Comparison of ENCODE assay signal across 9 cellular contexts in the genomic region with DNA sequence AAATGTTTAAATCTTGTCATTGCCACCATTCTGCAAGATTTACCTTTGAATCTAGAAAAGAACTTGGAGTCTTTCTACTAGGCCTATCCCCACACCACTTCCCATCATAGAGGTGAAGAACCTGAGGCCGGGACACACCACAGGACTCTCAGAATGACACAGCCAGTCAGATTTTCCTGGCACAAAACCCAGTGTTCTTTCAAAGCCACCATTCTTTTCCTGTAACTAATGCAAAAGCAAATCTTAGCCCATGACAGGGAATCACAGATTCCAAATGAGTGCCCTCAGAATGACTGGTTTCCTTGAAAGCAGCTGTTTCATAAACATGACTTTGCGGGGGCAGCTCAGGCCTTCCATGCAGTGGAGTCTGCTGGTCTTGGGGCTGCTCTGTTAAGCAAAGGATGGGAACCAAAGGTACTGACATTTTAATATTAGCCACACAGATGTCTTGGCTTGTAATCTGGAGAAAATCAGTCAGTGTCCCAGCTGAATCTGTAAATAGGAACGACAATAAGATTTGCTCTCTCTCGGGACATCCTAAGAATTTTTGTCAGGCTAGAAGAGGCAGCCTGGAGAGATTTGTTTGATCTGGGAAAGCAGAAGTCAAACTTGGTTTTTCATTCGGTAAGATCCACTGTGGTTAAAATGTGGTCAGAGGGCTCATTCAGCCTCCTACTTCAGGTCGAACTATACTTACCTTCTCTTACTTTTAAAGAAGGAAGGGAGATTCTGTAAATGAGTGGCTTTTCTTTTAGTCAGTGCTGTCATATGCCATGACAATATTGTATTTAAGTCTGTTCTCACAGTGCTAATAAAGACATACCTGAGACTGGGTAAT.
DNase-seq lines count a peak whose midpoint lies in the region; ATAC-seq and TF ChIP-seq lines count a peak whose summit lies in the region.
"Had no signal": no experiment of that assay in that cellular context is flagged by ENCODE, and none has a peak within 500 bp of the region (broad histone marks: within the 10 kb centered on the region; RNA-seq: fewer than 3 reads in every experiment).

No MANE protein-coding gene starts in this region.

- H3K27ac ChIP-seq in heart right ventricle (peak overlapping the region in 7 of 10 donors; percentile 17 to 74 (median 50)), right atrium auricular region (peak overlapping the region in 1 of 2 donors; percentile 35), ascending aorta (peak overlapping the region; percentile 41 to 71)
- H3K27ac ChIP-seq: VCaP had no signal

- H3K4me1 Mint-ChIP-seq in stimulated activated naive CD8-positive, alpha-beta T cell treated with anti-CD3 and anti-CD28 coated beads, Interleukin-15, amount 100 ng/mL, for 72 hours, result peaks cover 14% of the 10 kb centered on the region

- H3K9me3 ChIP-seq in heart right ventricle (no peaks in the 10 kb centered on the region), right atrium auricular region (no peaks in the 10 kb centered on the region), ascending aorta (no peaks in the 10 kb centered on the region)

- no peak overlapping the region for H3K4me3 ChIP-seq in heart right ventricle
- H3K4me3 ChIP-seq in right atrium auricular region, result no peak overlapping the region
- no peak overlapping the region for H3K4me3 ChIP-seq in ascending aorta

- peak overlapping the region in 1 of 2 donors; percentile 70 for H3K4me3 Mint-ChIP-seq in stimulated activated naive CD8-positive, alpha-beta T cell treated with anti-CD3 and anti-CD28 coated beads, Interleukin-15, amount 100 ng/mL, for 72 hours

- intact Hi-C loops in heart right ventricle (cut with DNase I), result loop anchor here in 1 of 10 donors (10.0 kb wide), 1 partner anchor 190 kb away; no protein-coding TSS in a partner anchor
- intact Hi-C loops in ascending aorta (cut with DNase I), result loop anchor here (10.0 kb wide), 1 partner anchor 190 kb away; no protein-coding TSS in a partner anchor

- WGBS in heart right ventricle, 2 donors, result 56 to 58% methylated on average over 6 of the region's 6 CpGs

- DNase-seq in heart right ventricle, result peak in 1 of 2 donors; percentile 47
- DNase-seq in right atrium auricular region (ENCODE audit: low spot score), result no peak
- peak; percentile 29 to 85 for DNase-seq in ascending aorta (ENCODE audit: low spot score in 2 of 2)
- DNase-seq in stimulated activated naive CD8-positive, alpha-beta T cell treated with anti-CD3 and anti-CD28 coated beads, Interleukin-15, amount 100 ng/mL, for 72 hours, result peak in 1 of 2 donors; percentile 59
- DNase-seq in GDM1 (lab: John Stamatoyannopoulos, UW), result no peak
- DNase-seq in NCI-H510A treated with DMSO at 0.1 percent for 48 hours (lab: John Stamatoyannopoulos, UW), result no peak
- no peak for DNase-seq in SIG-M5 treated with dmso at 0.1 percent for 504 hours (lab: John Stamatoyannopoulos, UW; ENCODE audit: unreplicated experiment)

- TF ChIP-seq CTCF in heart right ventricle (IDR thresholded peaks at IDR 0.05) (no peak), right atrium auricular region (IDR thresholded peaks at IDR 0.05) (no peak), ascending aorta (IDR thresholded peaks at IDR 0.05) (no peak)

- H3K36me3 ChIP-seq in heart right ventricle (peaks cover 0 to 6% (median 0%) of the 10 kb centered on the region in 9 donors), right atrium auricular region (peaks cover 3% of the 10 kb centered on the region), ascending aorta (no peaks in the 10 kb centered on the region)

- H3K27me3 Mint-ChIP-seq in stimulated activated naive CD8-positive, alpha-beta T cell treated with anti-CD3 and anti-CD28 coated beads, Interleukin-15, amount 100 ng/mL, for 72 hours, result peaks cover 19% of the 10 kb centered on the region

- H3K9me3 Mint-ChIP-seq in stimulated activated naive CD8-positive, alpha-beta T cell treated with anti-CD3 and anti-CD28 coated beads, Interleukin-15, amount 100 ng/mL, for 72 hours, result no peaks in the 10 kb centered on the region

- ATAC-seq in heart right ventricle, result peak in 7 of 8 donors; percentile 28 to 77 (median 64)
- ATAC-seq in HG03280 (IDR thresholded peaks at IDR 0.05; ENCODE audit: unreplicated experiment), result peak; percentile 49
- peak; percentile 75 for ATAC-seq in stimulated activated naive CD8-positive, alpha-beta T cell treated with anti-CD3 and anti-CD28 coated beads, Interleukin-15, amount 100 ng/mL, for 72 hours

- H3K4me1 ChIP-seq in heart right ventricle, result peaks cover 0 to 37% (median 16%) of the 10 kb centered on the region in 9 donors
- H3K4me1 ChIP-seq in right atrium auricular region, result peaks cover 0 to 16% of the 10 kb centered on the region in 2 donors
- peaks cover 0 to 3% of the 10 kb centered on the region in 2 donors for H3K4me1 ChIP-seq in ascending aorta

- H3K27me3 ChIP-seq in heart right ventricle (no peaks in the 10 kb centered on the region), right atrium auricular region (no peaks in the 10 kb centered on the region), ascending aorta (no peaks in the 10 kb centered on the region)

- peak overlapping the region in 1 of 2 donors; percentile 93 for H3K27ac Mint-ChIP-seq in stimulated activated naive CD8-positive, alpha-beta T cell treated with anti-CD3 and anti-CD28 coated beads, Interleukin-15, amount 100 ng/mL, for 72 hours

Comparison
In these comparisons a context has a peak if more than half of its experiments do, and no peak if none do; other contexts are left out.
1. DNase-seq: peak in ascending aorta (2 of 2); none in right atrium auricular region (single experiment), GDM1 (single experiment), NCI-H510A treated with DMSO at 0.1 percent for 48 hours (single experiment) and SIG-M5 treated with dmso at 0.1 percent for 504 hours (single experiment).
2. Peak in every context shown above with its lines, with median percentiles within 50 percentile points of each other: ATAC-seq.